Comparison of ENCODE assay signal across 10 cellular contexts in the genomic region with DNA sequence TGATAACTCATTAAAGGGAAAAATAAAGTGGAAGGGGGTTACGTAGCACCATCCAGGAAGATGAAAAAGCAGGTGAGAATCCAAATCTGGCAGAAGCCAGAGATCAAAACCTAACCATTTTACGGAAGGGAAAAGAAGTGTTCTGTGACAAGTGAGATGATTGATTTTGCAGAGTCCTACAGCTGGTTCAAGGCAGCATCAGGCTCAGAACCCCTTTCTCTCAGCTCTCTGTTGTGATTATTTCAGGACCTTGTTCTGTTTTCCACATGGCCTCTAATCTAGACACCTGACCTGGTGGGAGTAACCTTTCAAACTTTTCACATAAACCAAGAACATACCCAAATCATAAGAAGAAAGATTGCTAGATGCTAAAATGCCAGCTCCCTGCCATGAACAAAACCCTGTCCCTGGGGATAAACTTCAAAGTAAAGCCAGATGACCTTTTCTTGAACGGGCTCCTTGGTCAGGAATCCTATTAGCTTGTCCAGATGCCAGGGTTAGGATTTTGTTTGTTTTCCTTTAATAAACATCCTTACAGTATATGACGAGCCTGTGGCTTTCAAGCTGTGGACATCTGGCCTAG. TPM values are rescaled to one million over a fixed set of nuclear protein-coding genes. Genes with fewer than 3 reads are reported as not detected.
A peak's percentile ranks its signal among the peaks of the same experiment; 100 is the strongest.
DNase-seq lines count a peak whose midpoint lies in the region; ATAC-seq, FAIRE-seq and TF ChIP-seq lines count a peak whose summit lies in the region.
"Had no signal": no experiment of that assay in that cellular context is flagged by ENCODE, and none has a peak within 500 bp of the region (broad histone marks: within the 10 kb centered on the region; RNA-seq: fewer than 3 reads in every experiment).

No MANE protein-coding gene starts in this region.

- H3K27ac ChIP-seq in CD8-positive, alpha-beta T cell (ENCODE audit: low read depth, low read length) = peak overlapping the region; percentile 29
- H3K27ac ChIP-seq in KMS-11 = peak overlapping the region; percentile 47; the same call in 1 of the 2 replicates
- peak overlapping the region; percentile 53 for H3K27ac ChIP-seq in mammary epithelial cell (ENCODE audit: insufficient read depth, low read depth, low read length)
- H3K27ac ChIP-seq: cardiac muscle cell had no signal

- peaks cover 22% of the 10 kb centered on the region for H4K20me1 ChIP-seq in KMS-11 (ENCODE audit: insufficient read depth)
- peaks cover 2% of the 10 kb centered on the region for H4K20me1 ChIP-seq in mammary epithelial cell (ENCODE audit: insufficient read depth, low read length)

- no peaks in the 10 kb centered on the region for H3K9me3 ChIP-seq in CD8-positive, alpha-beta T cell (ENCODE audit: low read length)
- no peaks in the 10 kb centered on the region for H3K9me3 ChIP-seq in mammary epithelial cell (replicated peaks; ENCODE audit: insufficient read depth, low read length)

- H3K27ac Mint-ChIP-seq in CD8-positive, alpha-beta T cell = peak overlapping the region; percentile 88
- H3K27ac Mint-ChIP-seq in osteocyte (ENCODE audit: unreplicated experiment) = peak overlapping the region; percentile 68

- no peak for ATAC-seq in CD8-positive, alpha-beta T cell
- ATAC-seq in HG03139 (IDR thresholded peaks at IDR 0.05; ENCODE audit: unreplicated experiment) = no peak
- ATAC-seq in HG02678 (IDR thresholded peaks at IDR 0.05; ENCODE audit: unreplicated experiment) = no peak

- H3K27me3 ChIP-seq in CD8-positive, alpha-beta T cell (ENCODE audit: insufficient read depth, low read length) = no peaks in the 10 kb centered on the region
- H3K27me3 ChIP-seq in KMS-11 (ENCODE audit: insufficient read depth, low read depth) = no peaks in the 10 kb centered on the region
- no peaks in the 10 kb centered on the region for H3K27me3 ChIP-seq in mammary epithelial cell (ENCODE audit: insufficient read depth, low read length)
- H3K27me3 ChIP-seq: cardiac muscle cell had no signal

- no peaks in the 10 kb centered on the region for H3K36me3 ChIP-seq in CD8-positive, alpha-beta T cell (ENCODE audit: insufficient read depth, low read length)
- peaks cover 15% of the 10 kb centered on the region; the same call in 1 of the 2 replicates for H3K36me3 ChIP-seq in KMS-11 (ENCODE audit: insufficient read depth)
- peaks cover 54% of the 10 kb centered on the region for H3K36me3 ChIP-seq in mammary epithelial cell (ENCODE audit: insufficient read depth, low read length)

- no peak for FAIRE-seq in D721Med (lab: Jason Lieb, UNC)

- no peaks in the 10 kb centered on the region for H3K27me3 Mint-ChIP-seq in CD8-positive, alpha-beta T cell (ENCODE audit: low read depth)
- no peaks in the 10 kb centered on the region for H3K27me3 Mint-ChIP-seq in osteocyte (ENCODE audit: unreplicated experiment)

- TF ChIP-seq CTCF in CD8-positive, alpha-beta T cell (IDR thresholded peaks at IDR 0.05) = no peak
- no peak for TF ChIP-seq CTCF in KMS-11 (conservative IDR thresholded peaks at IDR 0.05; ENCODE audit: low read depth, low read length)
- no peak for TF ChIP-seq CTCF in mammary epithelial cell (conservative IDR thresholded peaks at IDR 0.05 in 1 of 2, IDR thresholded peaks at IDR 0.05 in 1 of 2; ENCODE audit: extremely low read depth in 1 of 2, insufficient read depth in 1 of 2, low read depth in 1 of 2, low read length in 2 of 2)
- no peak for TF ChIP-seq CTCF in osteocyte (IDR thresholded peaks at IDR 0.05)
- no peak for TF ChIP-seq CTCF in D721Med (IDR thresholded peaks at IDR 0.05; ENCODE audit: insufficient read depth, missing control alignments)

- POLR2A ChIA-PET in CD8-positive, alpha-beta T cell (lab: Charles Lee) = interaction anchor here (1.0 to 1.3 kb wide), 2 partner anchors 99 to 199 kb away, joined by 3 to 4 read pairs; a partner anchor contains a TSS

- in situ Hi-C loops in mammary epithelial cell (cut with MboI; ENCODE audit: low sequenced_read_pairs in 2 of 2) = loop anchor here (5.0 kb wide), 1 partner anchor 151 kb away; no protein-coding TSS in a partner anchor

- peaks cover 47% of the 10 kb centered on the region for H3K4me1 ChIP-seq in CD8-positive, alpha-beta T cell (ENCODE audit: insufficient read depth, low read length)
- H3K4me1 ChIP-seq in KMS-11 (ENCODE audit: low read depth, poor library complexity, severe bottlenecking) (peaks cover 59% of the 10 kb centered on the region), mammary epithelial cell (ENCODE audit: insufficient read depth, low read length) (peaks cover 45% of the 10 kb centered on the region)

- CTCF ChIA-PET in CD8-positive, alpha-beta T cell (lab: Charles Lee) = interaction anchor here (1.1 to 1.5 kb wide), 3 partner anchors 43 to 150 kb away, joined by 3 to 5 read pairs (median 3); no protein-coding TSS in a partner anchor
- CTCF ChIA-PET in mammary epithelial cell (lab: Charles Lee; ENCODE audit: low non-redundant PET) = no interaction called here

- dilution Hi-C loops in mammary epithelial cell (cut with HindIII; ENCODE audit: low sequenced_read_pairs) = no loop called here

- H3K4me3 Mint-ChIP-seq in CD8-positive, alpha-beta T cell = peak overlapping the region; percentile 54
- no peak overlapping the region for H3K4me3 Mint-ChIP-seq in osteocyte (ENCODE audit: unreplicated experiment)

- H3K4me3 ChIP-seq in CD8-positive, alpha-beta T cell (ENCODE audit: low read depth, low read length) = no peak overlapping the region
- H3K4me3 ChIP-seq in KMS-11 (IDR thresholded peaks at IDR 0.05; ENCODE audit: insufficient read depth, low read depth, low read length) (no peak overlapping the region), mammary epithelial cell (replicated peaks in 1 of 3; ENCODE audit: insufficient read depth in 1 of 3, low read depth in 2 of 3, low read length in 3 of 3) (no peak overlapping the region)
- H3K4me3 ChIP-seq: cardiac muscle cell had no signal

- intact Hi-C loops in CD8-positive, alpha-beta T cell (cut with DNase I, micrococcal nuclease) = loop anchor here in 1 of 2 experiments (5.0 to 10.0 kb wide), 3 partner anchors 44 to 1941 kb away; a partner anchor contains a TSS
- intact Hi-C loops in mammary epithelial cell (cut with micrococcal nuclease) = loop anchor here (10.0 kb wide), 1 partner anchor 371 kb away; a partner anchor contains a TSS

- H3K4me2 ChIP-seq in KMS-11 (peak overlapping the region; percentile 95), mammary epithelial cell (ENCODE audit: insufficient read depth, low read depth, low read length) (peak overlapping the region; percentile 80)

- no peak overlapping the region for H3K9ac ChIP-seq in KMS-11
- H3K9ac ChIP-seq in mammary epithelial cell (ENCODE audit: insufficient read depth, low read length) = peak overlapping the region; percentile 12

- no peak overlapping the region for H2AFZ ChIP-seq in KMS-11 (ENCODE audit: low read depth)
- H2AFZ ChIP-seq in mammary epithelial cell (ENCODE audit: low read depth, low read length) = no peak overlapping the region

- H3K79me2 ChIP-seq in KMS-11 (ENCODE audit: insufficient read depth, low read depth) = peaks cover 90% of the 10 kb centered on the region
- peaks cover 100% of the 10 kb centered on the region for H3K79me2 ChIP-seq in mammary epithelial cell (ENCODE audit: insufficient read depth, low read length)

- 70% methylated on average over 4 of the region's 4 CpGs for WGBS in mammary epithelial cell (ENCODE audit: low coverage, missing lambda C conversion rate)

- DNase-seq in CD8-positive, alpha-beta T cell = no peak
- DNase-seq in mammary epithelial cell (no peak), osteocyte (ENCODE audit: extremely low spot score, unreplicated experiment) (no peak), D721Med (ENCODE audit: insufficient read length, low spot score) (no peak), NCI-H2029 treated with DMSO at 0.1 percent for 48 hours (lab: John Stamatoyannopoulos, UW) (no peak)
- DNase-seq: kidney glomerular epithelial cell had no signal

- H3K9me3 Mint-ChIP-seq in CD8-positive, alpha-beta T cell = no peaks in the 10 kb centered on the region
- no peaks in the 10 kb centered on the region for H3K9me3 Mint-ChIP-seq in osteocyte (ENCODE audit: unreplicated experiment)

- peaks cover 59% of the 10 kb centered on the region for H3K4me1 Mint-ChIP-seq in CD8-positive, alpha-beta T cell (ENCODE audit: low read depth)
- peaks cover 62% of the 10 kb centered on the region for H3K4me1 Mint-ChIP-seq in osteocyte (ENCODE audit: unreplicated experiment)

- H3K36me3 Mint-ChIP-seq in CD8-positive, alpha-beta T cell = peaks cover 9% of the 10 kb centered on the region
- H3K36me3 Mint-ChIP-seq in osteocyte (ENCODE audit: unreplicated experiment) = peaks cover 20% of the 10 kb centered on the region

- BruUV-seq in mammary epithelial cell (replicated peaks; lab: Mats Ljungman, UMichigan) = no TSS peak

RNA-seq across cellular contexts. Expression of a gene that starts 5.9 kb away (rescaled TPM):
- 10 to 100 TPM; 69.8 TPM for total RNA-seq in CD8-positive, alpha-beta T cell
- total RNA-seq in mammary epithelial cell = 100 to 1,000 TPM in 1 of 2 donors, 10 to 100 TPM in 1; 18.0 to 107 TPM
- 66.7 TPM for polyA plus RNA-seq in mammary epithelial cell
- 70.5 TPM for polyA minus RNA-seq in mammary epithelial cell
- 11.0 and 16.1 TPM in 2 replicates for total RNA-seq in osteocyte
